In the genomic region with DNA sequence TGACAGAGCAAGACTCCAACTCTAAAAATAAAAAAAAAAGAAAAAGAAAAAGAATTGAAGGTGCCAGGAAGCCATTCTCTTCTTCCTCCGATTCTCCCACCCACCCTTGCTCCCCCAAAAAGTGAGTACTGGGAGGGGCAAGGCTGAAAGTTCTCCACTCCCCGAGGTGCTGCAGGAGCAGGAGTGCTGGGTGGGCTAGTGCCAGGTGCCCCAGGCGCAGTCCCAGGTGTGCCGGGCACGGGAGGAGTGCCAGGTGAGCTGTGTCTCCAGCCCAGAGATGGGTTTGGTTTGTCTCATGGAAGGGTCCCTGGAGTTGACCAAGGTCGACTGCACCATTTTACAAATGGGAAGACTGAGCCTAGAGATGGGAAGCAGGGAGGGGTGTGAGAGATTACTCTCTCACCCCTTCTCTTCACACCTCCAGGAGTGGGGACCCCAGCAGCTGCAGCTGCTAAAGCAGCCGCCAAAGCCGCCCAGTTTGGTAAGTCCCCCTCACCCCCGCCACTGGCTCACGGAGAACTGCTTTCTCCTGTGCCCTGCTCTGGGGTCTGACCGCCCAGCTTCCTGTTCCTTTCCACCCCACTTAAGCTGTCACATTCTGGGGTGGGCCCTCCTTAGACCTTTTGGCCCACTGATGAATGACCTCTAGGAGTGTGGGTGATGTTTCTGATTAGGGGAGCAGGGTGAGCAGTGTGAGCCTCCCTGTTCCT, we compare ENCODE assay signal across 1 cellular context.
TF ChIP-seq lines count a peak whose summit lies in the region.

No MANE protein-coding gene starts in this region.

TF ChIP-seq in IMR-90, 13 proteins besides CTCF, POLR2A, EP300 and RAD21:
- TF ChIP-seq BHLHE40 (IDR thresholded peaks at IDR 0.05; ENCODE audit: low read depth, low read length), result no peak
- no peak for TF ChIP-seq MAZ (IDR thresholded peaks at IDR 0.05; ENCODE audit: borderline replicate concordance, low read depth, low read length)
- no peak for TF ChIP-seq CEBPB (IDR thresholded peaks at IDR 0.05; ENCODE audit: low read depth, low read length)
- TF ChIP-seq MAFK (IDR thresholded peaks at IDR 0.05; ENCODE audit: low read depth, low read length), result no peak
- TF ChIP-seq, protein P1, sequence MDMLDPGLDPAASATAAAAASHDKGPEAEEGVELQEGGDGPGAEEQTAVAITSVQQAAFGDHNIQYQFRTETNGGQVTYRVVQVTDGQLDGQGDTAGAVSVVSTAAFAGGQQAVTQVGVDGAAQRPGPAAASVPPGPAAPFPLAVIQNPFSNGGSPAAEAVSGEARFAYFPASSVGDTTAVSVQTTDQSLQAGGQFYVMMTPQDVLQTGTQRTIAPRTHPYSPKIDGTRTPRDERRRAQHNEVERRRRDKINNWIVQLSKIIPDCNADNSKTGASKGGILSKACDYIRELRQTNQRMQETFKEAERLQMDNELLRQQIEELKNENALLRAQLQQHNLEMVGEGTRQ (IDR thresholded peaks at IDR 0.05; ENCODE audit: low read depth, low read length), result no peak
